Comparison of ENCODE assay signal across 28 cellular contexts in genomic region chr9:133051281-133051900, GRCh38. TPM values are rescaled to one million over a fixed set of nuclear protein-coding genes. Genes with fewer than 3 reads are reported as not detected.
"Had no signal": no experiment of that assay in that cellular context is flagged by ENCODE, and none has a peak within 500 bp of the region (broad histone marks: within the 10 kb centered on the region; RNA-seq: fewer than 3 reads in every experiment).

No MANE protein-coding gene starts in this region.

- H3K27me3 Mint-ChIP-seq: activated B cell treated with CpG ODN at 0.5 μM for 24 hours; activated CD4-positive, alpha-beta memory T cell treated with anti-CD3 and anti-CD28 coated beads, Interleukin-2, amount 10 ng/mL, durations not matched to agents 7 days and 5 days; activated naive CD4-positive, alpha-beta T cell treated with anti-CD3 and anti-CD28 coated beads, Interleukin-2, amount 10 ng/mL, durations not matched to agents 7 days and 5 days; activated naive CD8-positive, alpha-beta T cell treated with anti-CD3 and anti-CD28 coated beads, Interleukin-2, amount 50 U/mL, for 24 hours; stimulated activated naive CD8-positive, alpha-beta T cell treated with anti-CD3 and anti-CD28 coated beads, Interleukin-15, amount 100 ng/mL, for 72 hours; T-cell had no signal

- H3K4me2 ChIP-seq: SK-N-SH had no signal

- H3K9ac ChIP-seq: SK-N-SH had no signal

- H3K9me3 Mint-ChIP-seq: activated B cell treated with CpG ODN at 0.5 μM for 24 hours; activated CD4-positive, alpha-beta memory T cell treated with anti-CD3 and anti-CD28 coated beads, Interleukin-2, amount 10 ng/mL, durations not matched to agents 7 days and 5 days; activated naive CD4-positive, alpha-beta T cell treated with anti-CD3 and anti-CD28 coated beads, Interleukin-2, amount 10 ng/mL, durations not matched to agents 7 days and 5 days; activated naive CD8-positive, alpha-beta T cell treated with anti-CD3 and anti-CD28 coated beads, Interleukin-2, amount 50 U/mL, for 24 hours; activated T-cell treated with anti-CD3 and anti-CD28 coated beads, Interleukin-2, amount 50 U/mL, for 4 hours; neural crest cell; stimulated activated naive CD8-positive, alpha-beta T cell treated with anti-CD3 and anti-CD28 coated beads, Interleukin-15, amount 100 ng/mL, for 72 hours; T-cell had no signal

- H3K4me3 Mint-ChIP-seq: activated B cell treated with CpG ODN at 0.5 μM for 24 hours; activated CD4-positive, alpha-beta memory T cell treated with anti-CD3 and anti-CD28 coated beads, Interleukin-2, amount 10 ng/mL, durations not matched to agents 7 days and 5 days; activated naive CD4-positive, alpha-beta T cell treated with anti-CD3 and anti-CD28 coated beads, Interleukin-2, amount 10 ng/mL, durations not matched to agents 7 days and 5 days; activated naive CD8-positive, alpha-beta T cell treated with anti-CD3 and anti-CD28 coated beads, Interleukin-2, amount 50 U/mL, for 24 hours; activated T-cell treated with anti-CD3 and anti-CD28 coated beads, Interleukin-2, amount 50 U/mL, for 4 hours; neural crest cell; stimulated activated naive CD8-positive, alpha-beta T cell treated with anti-CD3 and anti-CD28 coated beads, Interleukin-15, amount 100 ng/mL, for 72 hours; T-cell had no signal

- H3K4me1 ChIP-seq: ascending aorta, breast epithelium, prostate gland had no signal

- ATAC-seq: activated naive CD8-positive, alpha-beta T cell treated with anti-CD3 and anti-CD28 coated beads, Interleukin-2, amount 50 U/mL, for 24 hours; activated T-cell treated with anti-CD3 and anti-CD28 coated beads, Interleukin-2, amount 50 U/mL, for 4 hours; left lobe of liver; right cardiac atrium; stimulated activated naive CD8-positive, alpha-beta T cell treated with anti-CD3 and anti-CD28 coated beads, Interleukin-15, amount 100 ng/mL, for 72 hours; T-cell had no signal

- H3K27me3 ChIP-seq: ascending aorta, breast epithelium, esophagus squamous epithelium had no signal

- DNase-seq: activated B cell treated with CpG ODN at 0.5 μM for 24 hours; activated CD4-positive, alpha-beta memory T cell treated with anti-CD3 and anti-CD28 coated beads, Interleukin-2, amount 10 ng/mL, durations not matched to agents 7 days and 5 days; activated CD4-positive, alpha-beta T cell treated with anti-CD3 and anti-CD28 coated beads for 4 hours; activated effector memory CD4-positive, alpha-beta T cell treated with Interleukin-2 at 50 U/mL for 16 hours; activated naive CD4-positive, alpha-beta T cell treated with anti-CD3 and anti-CD28 coated beads, Interleukin-2, amount 10 ng/mL, durations not matched to agents 7 days and 5 days; activated naive CD8-positive, alpha-beta T cell treated with anti-CD3 and anti-CD28 coated beads, Interleukin-2, amount 50 U/mL, for 24 hours; activated T-cell treated with anti-CD3 and anti-CD28 coated beads, Interleukin-2, amount 50 U/mL, for 4 hours; cerebellar nuclear complex; effector CD8-positive, alpha-beta T cell; esophagus squamous epithelium; hippocampal formation; midbrain; SK-N-SH; stimulated activated CD4-positive, alpha-beta T cell treated with anti-CD3 and anti-CD28 coated beads, Interleukin-15, amount 100 ng/mL, for 24 hours; stimulated activated CD4-positive, alpha-beta T cell treated with anti-CD3 and anti-CD28 coated beads, Interleukin-4, amount 100 ng/mL, for 1 hour; stimulated activated naive CD8-positive, alpha-beta T cell treated with anti-CD3 and anti-CD28 coated beads, Interleukin-15, amount 100 ng/mL, for 72 hours; T-cell; T-helper 9 cell had no signal

- H3K4me1 Mint-ChIP-seq: activated B cell treated with CpG ODN at 0.5 μM for 24 hours, neural crest cell had no signal

- H3K4me3 ChIP-seq: ascending aorta, breast epithelium, esophagus squamous epithelium, prostate gland, thoracic aorta had no signal

- H3K27ac ChIP-seq: ascending aorta, breast epithelium, esophagus squamous epithelium, prostate gland, thoracic aorta had no signal

- FAIRE-seq: endothelial cell of umbilical vein, islet of Langerhans had no signal

- H3K9me3 ChIP-seq: ascending aorta, breast epithelium, esophagus squamous epithelium, prostate gland, SK-N-SH, thoracic aorta had no signal

- H3K27ac Mint-ChIP-seq: activated B cell treated with CpG ODN at 0.5 μM for 24 hours; activated CD4-positive, alpha-beta memory T cell treated with anti-CD3 and anti-CD28 coated beads, Interleukin-2, amount 10 ng/mL, durations not matched to agents 7 days and 5 days; activated naive CD4-positive, alpha-beta T cell treated with anti-CD3 and anti-CD28 coated beads, Interleukin-2, amount 10 ng/mL, durations not matched to agents 7 days and 5 days; activated naive CD8-positive, alpha-beta T cell treated with anti-CD3 and anti-CD28 coated beads, Interleukin-2, amount 50 U/mL, for 24 hours; T-cell had no signal

RNA-seq across cellular contexts. Expression of gene CEL, which starts 10.4 kb away (rescaled TPM):
- total RNA-seq: ascending aorta, skeletal muscle tissue had no signal
